In genomic region chr3:124834723-124835718, GRCh38 we compare ENCODE assay signal across 8 cellular contexts. TPM values are rescaled to one million over a fixed set of nuclear protein-coding genes. Genes with fewer than 3 reads are reported as not detected.
DNase-seq lines count a peak whose midpoint lies in the region; ATAC-seq and TF ChIP-seq lines count a peak whose summit lies in the region.

No MANE protein-coding gene starts in this region.

- peaks cover 2% of the 10 kb centered on the region for H3K36me3 Mint-ChIP-seq in IgD-negative memory B cell
- no peaks in the 10 kb centered on the region for H3K36me3 Mint-ChIP-seq in activated naive CD4-positive, alpha-beta T cell treated with anti-CD3 and anti-CD28 coated beads, Interleukin-2, amount 50 U/mL, for 72 hours

- H3K27ac Mint-ChIP-seq in IgD-negative memory B cell: peak overlapping the region in 2 of 3 donors; percentile 14 to 77
- H3K27ac Mint-ChIP-seq in activated naive CD4-positive, alpha-beta T cell treated with anti-CD3 and anti-CD28 coated beads, Interleukin-2, amount 50 U/mL, for 72 hours: peak overlapping the region in 1 of 2 donors; percentile 8

- ATAC-seq in GM21529 (IDR thresholded peaks at IDR 0.05; ENCODE audit: unreplicated experiment): peak; percentile 90
- peak; percentile 92 to 97 for ATAC-seq in activated naive CD4-positive, alpha-beta T cell treated with anti-CD3 and anti-CD28 coated beads, Interleukin-2, amount 50 U/mL, for 72 hours

- no peaks in the 10 kb centered on the region for H3K9me3 ChIP-seq in right atrium auricular region

- DNase-seq in DMS53 treated with DMSO at 0.1 percent for 48 hours (lab: John Stamatoyannopoulos, UW; ENCODE audit: unreplicated experiment) (peak; percentile 91), SHP77 treated with DMSO at 0.1 percent for 48 hours (lab: John Stamatoyannopoulos, UW) (peak; percentile 88), right atrium auricular region (ENCODE audit: low spot score) (peak; percentile 76), smooth muscle cell of the brain vasculature (ENCODE audit: low read depth, low spot score) (peak; percentile 69), cortex of kidney (lab: John Stamatoyannopoulos, UW) (no peak)
- peak; percentile 43 to 57 for DNase-seq in activated naive CD4-positive, alpha-beta T cell treated with anti-CD3 and anti-CD28 coated beads, Interleukin-2, amount 50 U/mL, for 72 hours (ENCODE audit: low spot score in 2 of 2)

- H3K9me3 Mint-ChIP-seq in IgD-negative memory B cell: no peaks in the 10 kb centered on the region
- no peaks in the 10 kb centered on the region for H3K9me3 Mint-ChIP-seq in activated naive CD4-positive, alpha-beta T cell treated with anti-CD3 and anti-CD28 coated beads, Interleukin-2, amount 50 U/mL, for 72 hours

- peaks cover 6% of the 10 kb centered on the region for H3K36me3 ChIP-seq in right atrium auricular region

- peaks cover 0 to 85% of the 10 kb centered on the region in 2 donors for H3K4me1 ChIP-seq in right atrium auricular region

- H3K4me3 ChIP-seq in right atrium auricular region: no peak overlapping the region

- peak overlapping the region; percentile 50 to 92 (median 83) for H3K4me3 Mint-ChIP-seq in IgD-negative memory B cell

- peaks cover 23% of the 10 kb centered on the region for H3K27me3 Mint-ChIP-seq in IgD-negative memory B cell

- TF ChIP-seq CTCF in right atrium auricular region (IDR thresholded peaks at IDR 0.05): no peak

- peaks cover 10 to 12% (median 10%) of the 10 kb centered on the region in 3 donors for H3K4me1 Mint-ChIP-seq in IgD-negative memory B cell

- peak overlapping the region; percentile 79 to 83 for H3K27ac ChIP-seq in right atrium auricular region

- no peaks in the 10 kb centered on the region for H3K27me3 ChIP-seq in right atrium auricular region

RNA-seq across cellular contexts. Expression of gene ITGB5, which starts 52.1 kb away (rescaled TPM):
- 0.69 TPM for polyA plus RNA-seq in IgD-negative memory B cell
- total RNA-seq in activated naive CD4-positive, alpha-beta T cell treated with anti-CD3 and anti-CD28 coated beads, Interleukin-2, amount 50 U/mL, for 72 hours: 1 to 10 TPM in 1 of 2 donors, under 1 TPM in 1; 0.37 to 1.5 TPM
- 100 to 1,000 TPM in 1 of 2 donors, 10 to 100 TPM in 1; 84.0 to 182 TPM for total RNA-seq in right atrium auricular region

Comparison
In these comparisons a context has a peak if more than half of its experiments do, and no peak if none do; other contexts are left out.
1. RNA of gene ITGB5, which starts 52.1 kb away (total RNA-seq): 84.0 to 182 TPM in right atrium auricular region; 0.37 to 1.5 TPM in activated naive CD4-positive, alpha-beta T cell treated with anti-CD3 and anti-CD28 coated beads, Interleukin-2, amount 50 U/mL, for 72 hours; every median in the first group is over 10 times any median in the second.